In the genomic region with DNA sequence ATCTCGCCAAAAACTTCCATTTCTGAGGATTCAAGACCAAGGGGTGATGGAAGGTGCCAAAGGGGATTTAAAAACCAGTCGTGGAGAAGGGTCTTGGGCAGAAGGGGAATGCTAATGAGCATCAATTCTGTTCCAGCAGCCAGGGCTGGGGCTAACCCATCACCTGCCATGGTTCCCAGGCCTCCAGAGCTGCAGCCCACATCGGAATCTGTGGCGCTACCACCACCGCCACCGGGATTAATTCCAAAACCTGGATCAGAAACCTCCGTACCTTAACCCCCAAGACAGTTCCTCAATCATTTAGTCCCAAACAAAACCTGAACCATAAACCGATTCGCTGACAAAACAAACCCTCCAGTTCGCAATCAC, we compare ENCODE assay signal across 1 cellular context.
A peak's percentile ranks its signal among the peaks of the same experiment; 100 is the strongest.
TF ChIP-seq lines count a peak whose summit lies in the region.

No MANE protein-coding gene starts in this region.

TF ChIP-seq in HepG2, 621 proteins besides CTCF, POLR2A, EP300 and RAD21:
- no peak for TF ChIP-seq ZNF484 (CRISPR knock-in tag; IDR thresholded peaks at IDR 0.05; ENCODE audit: borderline replicate concordance, low read depth)
- TF ChIP-seq ZNF724P (CRISPR knock-in tag; IDR thresholded peaks at IDR 0.05; ENCODE audit: borderline replicate concordance) = 0 out of 2 replicates have a peak, but pooled peaks have one; percentile 5
- 0 out of 2 replicates have a peak, but pooled peaks have one; percentile 5 for TF ChIP-seq ZNF317 (CRISPR knock-in tag; IDR thresholded peaks at IDR 0.05)
- no peak for TF ChIP-seq KDM1A (CRISPR knock-in tag; IDR thresholded peaks at IDR 0.05)
- TF ChIP-seq, protein P1, sequence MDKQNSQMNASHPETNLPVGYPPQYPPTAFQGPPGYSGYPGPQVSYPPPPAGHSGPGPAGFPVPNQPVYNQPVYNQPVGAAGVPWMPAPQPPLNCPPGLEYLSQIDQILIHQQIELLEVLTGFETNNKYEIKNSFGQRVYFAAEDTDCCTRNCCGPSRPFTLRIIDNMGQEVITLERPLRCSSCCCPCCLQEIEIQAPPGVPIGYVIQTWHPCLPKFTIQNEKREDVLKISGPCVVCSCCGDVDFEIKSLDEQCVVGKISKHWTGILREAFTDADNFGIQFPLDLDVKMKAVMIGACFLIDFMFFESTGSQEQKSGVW (CRISPR knock-in tag; IDR thresholded peaks at IDR 0.05; ENCODE audit: borderline replicate concordance) = 0 out of 2 replicates have a peak, but pooled peaks have one; percentile 25
- no peak for TF ChIP-seq ATF7-NPFF (CRISPR knock-in tag; IDR thresholded peaks at IDR 0.05; ENCODE audit: low read depth)
- TF ChIP-seq KAT8 (CRISPR knock-in tag; IDR thresholded peaks at IDR 0.05) = no peak
- TF ChIP-seq, protein P2, sequence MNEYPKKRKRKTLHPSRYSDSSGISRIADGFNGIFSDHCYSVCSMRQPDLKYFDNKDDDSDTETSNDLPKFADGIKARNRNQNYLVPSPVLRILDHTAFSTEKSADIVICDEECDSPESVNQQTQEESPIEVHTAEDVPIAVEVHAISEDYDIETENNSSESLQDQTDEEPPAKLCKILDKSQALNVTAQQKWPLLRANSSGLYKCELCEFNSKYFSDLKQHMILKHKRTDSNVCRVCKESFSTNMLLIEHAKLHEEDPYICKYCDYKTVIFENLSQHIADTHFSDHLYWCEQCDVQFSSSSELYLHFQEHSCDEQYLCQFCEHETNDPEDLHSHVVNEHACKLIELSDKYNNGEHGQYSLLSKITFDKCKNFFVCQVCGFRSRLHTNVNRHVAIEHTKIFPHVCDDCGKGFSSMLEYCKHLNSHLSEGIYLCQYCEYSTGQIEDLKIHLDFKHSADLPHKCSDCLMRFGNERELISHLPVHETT (CRISPR knock-in tag; conservative IDR thresholded peaks at IDR 0.05) = 0 out of 2 replicates have a peak, but pooled peaks have one; percentile 7
- peak; percentile 5; the same call in 1 of the 2 replicates for TF ChIP-seq ZBTB38 (CRISPR knock-in tag; IDR thresholded peaks at IDR 0.05)
- 0 out of 2 replicates have a peak, but pooled peaks have one; percentile 8 for TF ChIP-seq ZSCAN20 (CRISPR knock-in tag; IDR thresholded peaks at IDR 0.05; ENCODE audit: borderline replicate concordance)
TF ChIP-seq in HepG2: peak in this region for 6.
